1 cellular context compared by ENCODE assay signal in the genomic region with DNA sequence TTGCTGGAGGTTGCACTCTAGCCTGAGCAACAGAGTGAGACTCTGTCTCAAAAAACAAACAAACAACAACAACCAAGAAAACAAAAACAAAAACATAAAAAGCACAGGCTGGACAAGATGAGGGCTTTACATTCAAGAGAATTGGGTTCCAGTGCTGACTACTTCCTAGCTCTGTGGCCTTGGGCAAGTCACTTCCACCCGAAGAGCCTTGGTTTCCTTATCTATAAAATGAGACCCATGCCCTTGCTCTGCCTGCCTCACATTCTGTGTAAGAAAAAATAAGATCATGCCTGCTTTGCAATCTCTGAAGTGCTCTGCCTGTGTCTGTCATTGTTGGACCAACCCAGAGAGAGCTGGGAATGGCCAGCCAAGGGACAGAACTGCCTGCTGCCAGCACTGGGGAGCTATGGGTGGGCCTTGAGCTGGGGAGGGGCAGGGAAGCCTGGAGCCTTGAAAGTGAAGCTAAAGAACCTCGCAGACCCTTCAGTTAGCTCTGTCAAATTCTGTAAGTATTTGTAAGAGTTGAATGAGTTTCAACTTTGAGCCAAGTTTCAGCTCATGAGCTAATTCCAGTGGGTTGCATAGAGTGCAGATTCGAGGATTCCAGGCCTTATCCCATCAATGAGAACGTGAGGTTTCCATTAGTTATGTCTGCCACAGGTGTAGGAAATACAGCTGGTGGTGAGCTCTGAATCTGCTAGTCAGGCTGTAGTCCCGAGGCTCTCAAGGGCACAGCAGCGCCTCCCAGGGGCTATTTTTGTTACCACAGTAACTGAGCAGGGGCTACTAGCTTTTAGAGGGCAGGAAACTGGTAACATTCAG.
A peak's percentile ranks its signal among the peaks of the same experiment; 100 is the strongest.
TF ChIP-seq lines count a peak whose summit lies in the region.

No MANE protein-coding gene starts in this region.

TF ChIP-seq in HepG2, 621 proteins besides CTCF, POLR2A, EP300 and RAD21 (continued from another document and continues in another):
- TF ChIP-seq XRCC5 (optimal IDR thresholded peaks at IDR 0.05; ENCODE audit: low read length) (peak; percentile 97), STAT5B (CRISPR knock-in tag; IDR thresholded peaks at IDR 0.05) (no peak), POLR2AphosphoS2 (IDR thresholded peaks at IDR 0.05; ENCODE audit: low read depth, low read length) (peak; percentile 96; the same call in 1 of the 2 replicates), TBX2 (CRISPR knock-in tag; IDR thresholded peaks at IDR 0.05; ENCODE audit: borderline replicate concordance) (no peak), RBFOX2 (IDR thresholded peaks at IDR 0.05; ENCODE audit: low read depth, low read length) (no peak), ZFP37 (CRISPR knock-in tag; IDR thresholded peaks at IDR 0.05; ENCODE audit: borderline replicate concordance) (no peak), RORA (CRISPR knock-in tag; IDR thresholded peaks at IDR 0.05) (no peak), SUZ12 (IDR thresholded peaks at IDR 0.05; ENCODE audit: low read depth, low read length) (no peak), SIN3A (IDR thresholded peaks at IDR 0.05; ENCODE audit: borderline replicate concordance, low read depth, low read length) (no peak), GTF2F1 (IDR thresholded peaks at IDR 0.05; ENCODE audit: low read length) (no peak), NAIF1 (CRISPR knock-in tag; IDR thresholded peaks at IDR 0.05; ENCODE audit: borderline replicate concordance) (no peak), KAT7 (CRISPR knock-in tag; IDR thresholded peaks at IDR 0.05; ENCODE audit: borderline replicate concordance) (no peak), ZNF124 (CRISPR knock-in tag; IDR thresholded peaks at IDR 0.05) (peak; percentile 86), ZNF737 (CRISPR knock-in tag; IDR thresholded peaks at IDR 0.05; ENCODE audit: borderline replicate concordance) (no peak), SP140L (CRISPR knock-in tag; IDR thresholded peaks at IDR 0.05; ENCODE audit: borderline replicate concordance) (peak; percentile 64; the same call in 1 of the 2 replicates), DMAP1 (CRISPR knock-in tag; IDR thresholded peaks at IDR 0.05) (0 out of 2 replicates have a peak, but pooled peaks have one; percentile 21), ZMYM4 (CRISPR knock-in tag; IDR thresholded peaks at IDR 0.05) (peak; percentile 66; the same call in 1 of the 2 replicates), HNF4A (CRISPR knock-in tag; IDR thresholded peaks at IDR 0.05) (peak; percentile 11; the same call in 1 of the 2 replicates), ASH2L (IDR thresholded peaks at IDR 0.05; ENCODE audit: insufficient read length, low read depth, low read length) (no peak), FOXK1 (CRISPR knock-in tag; IDR thresholded peaks at IDR 0.05; ENCODE audit: borderline replicate concordance, low read depth) (peak; percentile 31; the same call in 1 of the 2 replicates), ZNF615 (CRISPR knock-in tag; IDR thresholded peaks at IDR 0.05; ENCODE audit: borderline replicate concordance) (no peak), HNRNPK (IDR thresholded peaks at IDR 0.05; ENCODE audit: low read depth, low read length, poor library complexity, severe bottlenecking) (no peak), GABPA (IDR thresholded peaks at IDR 0.05; ENCODE audit: low read depth, low read length) (no peak), GABPA (CRISPR knock-in tag; IDR thresholded peaks at IDR 0.05; ENCODE audit: low read depth) (peak; percentile 67), MED1 (CRISPR knock-in tag; IDR thresholded peaks at IDR 0.05) (peak; percentile 56; the same call in 1 of the 2 replicates), TCF12 (IDR thresholded peaks at IDR 0.05) (no peak), TCF12 (CRISPR knock-in tag; IDR thresholded peaks at IDR 0.05) (no peak), GATAD2A (CRISPR knock-in tag; IDR thresholded peaks at IDR 0.05) (peak; percentile 61), MAF1 (CRISPR knock-in tag; IDR thresholded peaks at IDR 0.05; ENCODE audit: borderline replicate concordance) (no peak), SP5 (CRISPR knock-in tag; IDR thresholded peaks at IDR 0.05; ENCODE audit: borderline replicate concordance, low read depth) (no peak), ZNF598 (CRISPR knock-in tag; IDR thresholded peaks at IDR 0.05; ENCODE audit: borderline replicate concordance) (0 out of 2 replicates have a peak, but pooled peaks have one; percentile 53), ZNF556 (CRISPR knock-in tag; IDR thresholded peaks at IDR 0.05; ENCODE audit: borderline replicate concordance) (no peak), JUNB (CRISPR knock-in tag; IDR thresholded peaks at IDR 0.05; ENCODE audit: borderline replicate concordance) (no peak), JDP2 (CRISPR knock-in tag; IDR thresholded peaks at IDR 0.05; ENCODE audit: borderline replicate concordance) (no peak), HOXA9 (CRISPR knock-in tag; IDR thresholded peaks at IDR 0.05; ENCODE audit: borderline replicate concordance) (0 out of 2 replicates have a peak, but pooled peaks have one; percentile 43), ZSCAN30 (CRISPR knock-in tag; IDR thresholded peaks at IDR 0.05) (no peak), ZNF253 (CRISPR knock-in tag; IDR thresholded peaks at IDR 0.05; ENCODE audit: borderline replicate concordance) (no peak), SMC3 (IDR thresholded peaks at IDR 0.05; ENCODE audit: low read length) (peak; percentile 93), MXD4 (CRISPR knock-in tag; IDR thresholded peaks at IDR 0.05) (0 out of 2 replicates have a peak, but pooled peaks have one; percentile 61), RFXAP (CRISPR knock-in tag; IDR thresholded peaks at IDR 0.05; ENCODE audit: borderline replicate concordance) (0 out of 2 replicates have a peak, but pooled peaks have one; percentile 16), FOXM1 (CRISPR knock-in tag; IDR thresholded peaks at IDR 0.05) (no peak), POLR2AphosphoS5 (IDR thresholded peaks at IDR 0.05; ENCODE audit: low read depth, low read length) (no peak), CHD2 (IDR thresholded peaks at IDR 0.05; ENCODE audit: low read depth, low read length) (no peak), MBNL3 (CRISPR knock-in tag; conservative IDR thresholded peaks at IDR 0.05) (no peak), HNRNPUL1 (IDR thresholded peaks at IDR 0.05; ENCODE audit: low read depth, low read length) (no peak), SAP130 (CRISPR knock-in tag; IDR thresholded peaks at IDR 0.05; ENCODE audit: low read depth) (peak; percentile 65), KDM4B (CRISPR knock-in tag; IDR thresholded peaks at IDR 0.05) (0 out of 2 replicates have a peak, but pooled peaks have one; percentile 49), MAFK (conservative IDR thresholded peaks at IDR 0.05 in 1 of 2, IDR thresholded peaks at IDR 0.05 in 1 of 2; ENCODE audit: low read length in 2 of 2) (peak in 1 of 2 experiments; percentile 47; a peak in 3 of 4 replicates), ATF1 (CRISPR knock-in tag; IDR thresholded peaks at IDR 0.05) (no peak), NFKBIZ (CRISPR knock-in tag; IDR thresholded peaks at IDR 0.05) (no peak), ZNF563 (CRISPR knock-in tag; IDR thresholded peaks at IDR 0.05) (no peak), HOXA7 (CRISPR knock-in tag; IDR thresholded peaks at IDR 0.05) (no peak), MYNN (CRISPR knock-in tag; IDR thresholded peaks at IDR 0.05; ENCODE audit: low read depth) (no peak), ZNF577 (CRISPR knock-in tag; IDR thresholded peaks at IDR 0.05; ENCODE audit: borderline replicate concordance, low read depth) (no peak)
- TF ChIP-seq, protein P1, sequence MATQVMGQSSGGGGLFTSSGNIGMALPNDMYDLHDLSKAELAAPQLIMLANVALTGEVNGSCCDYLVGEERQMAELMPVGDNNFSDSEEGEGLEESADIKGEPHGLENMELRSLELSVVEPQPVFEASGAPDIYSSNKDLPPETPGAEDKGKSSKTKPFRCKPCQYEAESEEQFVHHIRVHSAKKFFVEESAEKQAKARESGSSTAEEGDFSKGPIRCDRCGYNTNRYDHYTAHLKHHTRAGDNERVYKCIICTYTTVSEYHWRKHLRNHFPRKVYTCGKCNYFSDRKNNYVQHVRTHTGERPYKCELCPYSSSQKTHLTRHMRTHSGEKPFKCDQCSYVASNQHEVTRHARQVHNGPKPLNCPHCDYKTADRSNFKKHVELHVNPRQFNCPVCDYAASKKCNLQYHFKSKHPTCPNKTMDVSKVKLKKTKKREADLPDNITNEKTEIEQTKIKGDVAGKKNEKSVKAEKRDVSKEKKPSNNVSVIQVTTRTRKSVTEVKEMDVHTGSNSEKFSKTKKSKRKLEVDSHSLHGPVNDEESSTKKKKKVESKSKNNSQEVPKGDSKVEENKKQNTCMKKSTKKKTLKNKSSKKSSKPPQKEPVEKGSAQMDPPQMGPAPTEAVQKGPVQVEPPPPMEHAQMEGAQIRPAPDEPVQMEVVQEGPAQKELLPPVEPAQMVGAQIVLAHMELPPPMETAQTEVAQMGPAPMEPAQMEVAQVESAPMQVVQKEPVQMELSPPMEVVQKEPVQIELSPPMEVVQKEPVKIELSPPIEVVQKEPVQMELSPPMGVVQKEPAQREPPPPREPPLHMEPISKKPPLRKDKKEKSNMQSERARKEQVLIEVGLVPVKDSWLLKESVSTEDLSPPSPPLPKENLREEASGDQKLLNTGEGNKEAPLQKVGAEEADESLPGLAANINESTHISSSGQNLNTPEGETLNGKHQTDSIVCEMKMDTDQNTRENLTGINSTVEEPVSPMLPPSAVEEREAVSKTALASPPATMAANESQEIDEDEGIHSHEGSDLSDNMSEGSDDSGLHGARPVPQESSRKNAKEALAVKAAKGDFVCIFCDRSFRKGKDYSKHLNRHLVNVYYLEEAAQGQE (IDR thresholded peaks at IDR 0.05; ENCODE audit: borderline replicate concordance in 1 of 2, low read depth in 1 of 2, low read length in 2 of 2): peak in 1 of 2 experiments; percentile 71; a peak in 2 of 4 replicates
- TF ChIP-seq, protein P2, sequence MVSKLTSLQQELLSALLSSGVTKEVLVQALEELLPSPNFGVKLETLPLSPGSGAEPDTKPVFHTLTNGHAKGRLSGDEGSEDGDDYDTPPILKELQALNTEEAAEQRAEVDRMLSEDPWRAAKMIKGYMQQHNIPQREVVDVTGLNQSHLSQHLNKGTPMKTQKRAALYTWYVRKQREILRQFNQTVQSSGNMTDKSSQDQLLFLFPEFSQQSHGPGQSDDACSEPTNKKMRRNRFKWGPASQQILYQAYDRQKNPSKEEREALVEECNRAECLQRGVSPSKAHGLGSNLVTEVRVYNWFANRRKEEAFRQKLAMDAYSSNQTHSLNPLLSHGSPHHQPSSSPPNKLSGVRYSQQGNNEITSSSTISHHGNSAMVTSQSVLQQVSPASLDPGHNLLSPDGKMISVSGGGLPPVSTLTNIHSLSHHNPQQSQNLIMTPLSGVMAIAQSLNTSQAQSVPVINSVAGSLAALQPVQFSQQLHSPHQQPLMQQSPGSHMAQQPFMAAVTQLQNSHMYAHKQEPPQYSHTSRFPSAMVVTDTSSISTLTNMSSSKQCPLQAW (CRISPR knock-in tag; IDR thresholded peaks at IDR 0.05): peak; percentile 60; the same call in 1 of the 2 replicates
- TF ChIP-seq, protein P3, sequence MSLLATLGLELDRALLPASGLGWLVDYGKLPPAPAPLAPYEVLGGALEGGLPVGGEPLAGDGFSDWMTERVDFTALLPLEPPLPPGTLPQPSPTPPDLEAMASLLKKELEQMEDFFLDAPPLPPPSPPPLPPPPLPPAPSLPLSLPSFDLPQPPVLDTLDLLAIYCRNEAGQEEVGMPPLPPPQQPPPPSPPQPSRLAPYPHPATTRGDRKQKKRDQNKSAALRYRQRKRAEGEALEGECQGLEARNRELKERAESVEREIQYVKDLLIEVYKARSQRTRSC (CRISPR knock-in tag; IDR thresholded peaks at IDR 0.05; ENCODE audit: low read depth): no peak
- TF ChIP-seq, protein P4, sequence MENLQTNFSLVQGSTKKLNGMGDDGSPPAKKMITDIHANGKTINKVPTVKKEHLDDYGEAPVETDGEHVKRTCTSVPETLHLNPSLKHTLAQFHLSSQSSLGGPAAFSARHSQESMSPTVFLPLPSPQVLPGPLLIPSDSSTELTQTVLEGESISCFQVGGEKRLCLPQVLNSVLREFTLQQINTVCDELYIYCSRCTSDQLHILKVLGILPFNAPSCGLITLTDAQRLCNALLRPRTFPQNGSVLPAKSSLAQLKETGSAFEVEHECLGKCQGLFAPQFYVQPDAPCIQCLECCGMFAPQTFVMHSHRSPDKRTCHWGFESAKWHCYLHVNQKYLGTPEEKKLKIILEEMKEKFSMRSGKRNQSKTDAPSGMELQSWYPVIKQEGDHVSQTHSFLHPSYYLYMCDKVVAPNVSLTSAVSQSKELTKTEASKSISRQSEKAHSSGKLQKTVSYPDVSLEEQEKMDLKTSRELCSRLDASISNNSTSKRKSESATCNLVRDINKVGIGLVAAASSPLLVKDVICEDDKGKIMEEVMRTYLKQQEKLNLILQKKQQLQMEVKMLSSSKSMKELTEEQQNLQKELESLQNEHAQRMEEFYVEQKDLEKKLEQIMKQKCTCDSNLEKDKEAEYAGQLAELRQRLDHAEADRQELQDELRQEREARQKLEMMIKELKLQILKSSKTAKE (CRISPR knock-in tag; IDR thresholded peaks at IDR 0.05; ENCODE audit: borderline replicate concordance): no peak
- TF ChIP-seq, protein P5, sequence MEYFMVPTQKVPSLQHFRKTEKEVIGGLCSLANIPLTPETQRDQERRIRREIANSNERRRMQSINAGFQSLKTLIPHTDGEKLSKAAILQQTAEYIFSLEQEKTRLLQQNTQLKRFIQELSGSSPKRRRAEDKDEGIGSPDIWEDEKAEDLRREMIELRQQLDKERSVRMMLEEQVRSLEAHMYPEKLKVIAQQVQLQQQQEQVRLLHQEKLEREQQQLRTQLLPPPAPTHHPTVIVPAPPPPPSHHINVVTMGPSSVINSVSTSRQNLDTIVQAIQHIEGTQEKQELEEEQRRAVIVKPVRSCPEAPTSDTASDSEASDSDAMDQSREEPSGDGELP (IDR thresholded peaks at IDR 0.05; ENCODE audit: borderline replicate concordance, low read depth): peak; percentile 94
- TF ChIP-seq, protein P6, sequence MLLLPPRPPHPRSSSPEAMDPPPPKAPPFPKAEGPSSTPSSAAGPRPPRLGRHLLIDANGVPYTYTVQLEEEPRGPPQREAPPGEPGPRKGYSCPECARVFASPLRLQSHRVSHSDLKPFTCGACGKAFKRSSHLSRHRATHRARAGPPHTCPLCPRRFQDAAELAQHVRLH (CRISPR knock-in tag; IDR thresholded peaks at IDR 0.05; ENCODE audit: borderline replicate concordance, low read depth): peak; percentile 79
- TF ChIP-seq, protein P7, sequence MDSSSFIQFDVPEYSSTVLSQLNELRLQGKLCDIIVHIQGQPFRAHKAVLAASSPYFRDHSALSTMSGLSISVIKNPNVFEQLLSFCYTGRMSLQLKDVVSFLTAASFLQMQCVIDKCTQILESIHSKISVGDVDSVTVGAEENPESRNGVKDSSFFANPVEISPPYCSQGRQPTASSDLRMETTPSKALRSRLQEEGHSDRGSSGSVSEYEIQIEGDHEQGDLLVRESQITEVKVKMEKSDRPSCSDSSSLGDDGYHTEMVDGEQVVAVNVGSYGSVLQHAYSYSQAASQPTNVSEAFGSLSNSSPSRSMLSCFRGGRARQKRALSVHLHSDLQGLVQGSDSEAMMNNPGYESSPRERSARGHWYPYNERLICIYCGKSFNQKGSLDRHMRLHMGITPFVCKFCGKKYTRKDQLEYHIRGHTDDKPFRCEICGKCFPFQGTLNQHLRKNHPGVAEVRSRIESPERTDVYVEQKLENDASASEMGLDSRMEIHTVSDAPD (CRISPR knock-in tag; IDR thresholded peaks at IDR 0.05): no peak
